Comparison of ENCODE assay signal across 18 cellular contexts in the genomic region with DNA sequence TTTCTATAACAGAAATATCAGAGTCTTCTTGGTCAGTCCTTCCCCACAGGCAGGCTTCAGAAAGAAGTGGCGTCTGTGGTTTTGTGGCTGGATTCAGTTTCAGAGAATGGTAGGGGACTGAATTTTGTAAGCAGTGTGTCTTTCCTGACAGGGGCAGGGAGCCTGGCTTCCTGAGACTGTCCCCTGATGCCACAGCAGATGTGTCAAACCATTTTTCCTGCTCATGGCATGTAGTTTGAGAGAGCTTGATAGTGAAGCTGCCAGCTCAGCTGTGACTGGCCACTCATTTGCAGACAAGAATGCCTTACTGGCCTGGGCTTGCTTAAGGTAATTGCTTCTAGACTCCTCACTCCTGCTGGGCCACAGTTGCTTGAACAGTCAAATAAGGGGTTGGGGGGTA. TPM values are rescaled to one million over a fixed set of nuclear protein-coding genes. Genes with fewer than 3 reads are reported as not detected.
DNase-seq lines count a peak whose midpoint lies in the region; ATAC-seq and TF ChIP-seq lines count a peak whose summit lies in the region.
"Had no signal": no experiment of that assay in that cellular context is flagged by ENCODE, and none has a peak within 500 bp of the region (broad histone marks: within the 10 kb centered on the region; RNA-seq: fewer than 3 reads in every experiment).

No MANE protein-coding gene starts in this region.

- no peak overlapping the region for H3K27ac Mint-ChIP-seq in T-helper 17 cell
- peak overlapping the region in 1 of 7 donors; percentile 1 for H3K27ac Mint-ChIP-seq in CD14-positive monocyte
- H3K27ac Mint-ChIP-seq: neural progenitor cell, type B pancreatic cell had no signal

- intact Hi-C loops in CD14-positive monocyte (cut with micrococcal nuclease) = no loop called here

- H2BK12ac ChIP-seq in mesenchymal stem cell (ENCODE audit: low read length in 2 of 2) = no peak overlapping the region

- H3K9me3 Mint-ChIP-seq in CD14-positive monocyte = peaks cover 0 to 3% (median 0%) of the 10 kb centered on the region in 7 donors

- no peak overlapping the region for H4K91ac ChIP-seq in mesenchymal stem cell (ENCODE audit: low read length)

- H3K18ac ChIP-seq in mesenchymal stem cell (ENCODE audit: low read depth in 1 of 2, low read length in 2 of 2) = no peak overlapping the region

- H3K4me2 ChIP-seq in Loucy (ENCODE audit: low read depth, low read length, poor library complexity, severe bottlenecking) (peak overlapping the region; percentile 50), mesenchymal stem cell (ENCODE audit: low read length, poor library complexity, severe bottlenecking) (no peak overlapping the region)
- H3K4me2 ChIP-seq: neural progenitor cell had no signal

- H2AK5ac ChIP-seq in mesenchymal stem cell (ENCODE audit: low read length, severe bottlenecking) = peak overlapping the region; percentile 45

- 96% methylated on average over 1 of the region's 1 CpG for WGBS in mesenchymal stem cell

- H2BK15ac ChIP-seq in mesenchymal stem cell (ENCODE audit: low read depth, poor library complexity, severe bottlenecking) = no peak overlapping the region

- peak overlapping the region; percentile 43 for H4K8ac ChIP-seq in mesenchymal stem cell (ENCODE audit: low read length)

- DNase-seq in SIG-M5 treated with dmso at 0.1 percent for 504 hours (lab: John Stamatoyannopoulos, UW; ENCODE audit: unreplicated experiment) = peak; percentile 16
- no peak for DNase-seq in SIG-M5 (lab: John Stamatoyannopoulos, UW)
- DNase-seq in mesenchymal stem cell = no peak
- no peak for DNase-seq in T-helper 17 cell
- no peak for DNase-seq in HPDE6-E6E7 (ENCODE audit: extremely low spot score)
- no peak for DNase-seq in CD14-positive monocyte (ENCODE audit: low spot score)
- DNase-seq: activated T-cell treated with anti-CD3 and anti-CD28 coated beads for 4 hours; DMS 273 treated with DMSO at 0.1 percent for 48 hours; effector memory CD4-positive, alpha-beta T cell; left lung; NCI-H2029; Peyer's patch; T-helper 9 cell had no signal

- no peaks in the 10 kb centered on the region for H3K79me2 ChIP-seq in Loucy (ENCODE audit: insufficient read depth, low read length)

- H2BK120ac ChIP-seq in mesenchymal stem cell (ENCODE audit: low read depth, low read length) = no peak overlapping the region

- H3K27ac ChIP-seq in mesenchymal stem cell (ENCODE audit: low read length, poor library complexity, severe bottlenecking) = no peak overlapping the region
- H3K27ac ChIP-seq: left lung, neural progenitor cell, Peyer's patch had no signal

- no peaks in the 10 kb centered on the region for H3K4me1 Mint-ChIP-seq in T-helper 17 cell
- H3K4me1 Mint-ChIP-seq in CD14-positive monocyte = peaks cover 10% of the 10 kb centered on the region

- no peaks in the 10 kb centered on the region for H3K27me3 ChIP-seq in Loucy (ENCODE audit: insufficient read depth, low read length, poor library complexity, severe bottlenecking)
- H3K27me3 ChIP-seq in mesenchymal stem cell (ENCODE audit: control insufficient read depth in 1 of 2, insufficient read depth in 1 of 2, low read length in 2 of 2) = no peaks in the 10 kb centered on the region
- H3K27me3 ChIP-seq: left lung, neural progenitor cell, Peyer's patch had no signal

- H3K4me3 Mint-ChIP-seq in T-helper 17 cell = no peak overlapping the region
- H3K4me3 Mint-ChIP-seq in CD14-positive monocyte = no peak overlapping the region
- H3K4me3 Mint-ChIP-seq: neural progenitor cell, type B pancreatic cell had no signal

- H3K36me3 ChIP-seq in Loucy (ENCODE audit: insufficient read depth, low read length) = peaks cover 31% of the 10 kb centered on the region; the same call in 1 of the 2 replicates
- peaks cover 18 to 53% of the 10 kb centered on the region in 2 experiments for H3K36me3 ChIP-seq in mesenchymal stem cell (ENCODE audit: control insufficient read depth in 1 of 2, insufficient read depth in 2 of 2, low read depth in 1 of 2, low read length in 2 of 2)

- H2AFZ ChIP-seq in Loucy (ENCODE audit: low read length) (no peak overlapping the region), mesenchymal stem cell (ENCODE audit: low read depth, low read length) (no peak overlapping the region)
- H2AFZ ChIP-seq: neural progenitor cell had no signal

- H3K4me3 ChIP-seq in Loucy (ENCODE audit: low read length, poor library complexity, severe bottlenecking) (peak overlapping the region; percentile 28), mesenchymal stem cell (ENCODE audit: insufficient read depth in 1 of 2, low read depth in 1 of 2, low read length in 2 of 2) (no peak overlapping the region)
- H3K4me3 ChIP-seq: left lung, neural progenitor cell, Peyer's patch had no signal

- no peaks in the 10 kb centered on the region for H4K20me1 ChIP-seq in Loucy (ENCODE audit: insufficient read depth, low read length, poor library complexity, severe bottlenecking)

- H3K9ac ChIP-seq in Loucy (ENCODE audit: low read depth, low read length, poor library complexity, severe bottlenecking) = peak overlapping the region; percentile 38
- H3K9ac ChIP-seq in mesenchymal stem cell (ENCODE audit: low read length) = no peak overlapping the region
- H3K9ac ChIP-seq: neural progenitor cell had no signal

- peaks cover 9% of the 10 kb centered on the region; the same call in 1 of the 2 replicates for H3F3A ChIP-seq in Loucy (ENCODE audit: low read depth)

- TF ChIP-seq CTCF in Loucy (conservative IDR thresholded peaks at IDR 0.05; ENCODE audit: low read length) = no peak
- no peak for TF ChIP-seq CTCF in CD14-positive monocyte (IDR thresholded peaks at IDR 0.05)

- H3K9me2 ChIP-seq in Loucy (replicated peaks; ENCODE audit: low read depth, low read length) = no peaks in the 10 kb centered on the region

- peak overlapping the region in 1 of 2 experiments; percentile 35 for H3K4ac ChIP-seq in mesenchymal stem cell (ENCODE audit: low read depth in 1 of 2, low read length in 2 of 2)

- H3K79me1 ChIP-seq in mesenchymal stem cell (replicated peaks; ENCODE audit: low read length, poor library complexity, severe bottlenecking) = peaks cover 17% of the 10 kb centered on the region

- H2BK5ac ChIP-seq in mesenchymal stem cell (ENCODE audit: low read depth, low read length, poor library complexity, severe bottlenecking) = no peak overlapping the region

- H3K36me3 Mint-ChIP-seq in T-helper 17 cell (ENCODE audit: low read depth) (no peaks in the 10 kb centered on the region), CD14-positive monocyte (peaks cover 36 to 44% of the 10 kb centered on the region in 2 donors)

- H3K14ac ChIP-seq in mesenchymal stem cell (ENCODE audit: low read length in 2 of 2) = no peak overlapping the region

- H3K27me3 Mint-ChIP-seq in T-helper 17 cell (no peaks in the 10 kb centered on the region), CD14-positive monocyte (ENCODE audit: low read depth in 3 of 3) (no peaks in the 10 kb centered on the region)
- H3K27me3 Mint-ChIP-seq: type B pancreatic cell had no signal

- H3K4me1 ChIP-seq in Loucy (ENCODE audit: insufficient read depth, low read length, poor library complexity, severe bottlenecking) (peaks cover 19% of the 10 kb centered on the region), mesenchymal stem cell (ENCODE audit: control insufficient read depth, insufficient read depth, low read depth, low read length) (peaks cover 3% of the 10 kb centered on the region)
- H3K4me1 ChIP-seq: neural progenitor cell, Peyer's patch had no signal

- H3K9me3 ChIP-seq in Loucy (ENCODE audit: insufficient read depth, low read depth, low read length) (no peaks in the 10 kb centered on the region), mesenchymal stem cell (ENCODE audit: control insufficient read depth, low read length) (no peaks in the 10 kb centered on the region), T-helper 17 cell (ENCODE audit: control insufficient read depth, low read length, poor library complexity, severe bottlenecking) (no peaks in the 10 kb centered on the region)
- H3K9me3 ChIP-seq: left lung, Peyer's patch had no signal

- ATAC-seq in GM19438 (IDR thresholded peaks at IDR 0.05; ENCODE audit: low read depth, unreplicated experiment) (peak; percentile 72), T-helper 17 cell (no peak)
- ATAC-seq: HepG2, left lung had no signal

- no peak overlapping the region for H3K23ac ChIP-seq in mesenchymal stem cell (ENCODE audit: low read length in 2 of 2)

RNA-seq across cellular contexts. Expression of a gene that starts 26.4 kb away (rescaled TPM):
- 8.1 TPM for polyA plus RNA-seq in mesenchymal stem cell (2013, experiment 1 of 2)
- 7.8 TPM for polyA plus RNA-seq in mesenchymal stem cell (2013, experiment 2 of 2)
- 10 to 100 TPM; 17.8 to 19.3 TPM for total RNA-seq in T-helper 17 cell
- 1 to 10 TPM; 2.4 to 3.5 TPM for polyA plus RNA-seq in CD14-positive monocyte
